In the genomic region with DNA sequence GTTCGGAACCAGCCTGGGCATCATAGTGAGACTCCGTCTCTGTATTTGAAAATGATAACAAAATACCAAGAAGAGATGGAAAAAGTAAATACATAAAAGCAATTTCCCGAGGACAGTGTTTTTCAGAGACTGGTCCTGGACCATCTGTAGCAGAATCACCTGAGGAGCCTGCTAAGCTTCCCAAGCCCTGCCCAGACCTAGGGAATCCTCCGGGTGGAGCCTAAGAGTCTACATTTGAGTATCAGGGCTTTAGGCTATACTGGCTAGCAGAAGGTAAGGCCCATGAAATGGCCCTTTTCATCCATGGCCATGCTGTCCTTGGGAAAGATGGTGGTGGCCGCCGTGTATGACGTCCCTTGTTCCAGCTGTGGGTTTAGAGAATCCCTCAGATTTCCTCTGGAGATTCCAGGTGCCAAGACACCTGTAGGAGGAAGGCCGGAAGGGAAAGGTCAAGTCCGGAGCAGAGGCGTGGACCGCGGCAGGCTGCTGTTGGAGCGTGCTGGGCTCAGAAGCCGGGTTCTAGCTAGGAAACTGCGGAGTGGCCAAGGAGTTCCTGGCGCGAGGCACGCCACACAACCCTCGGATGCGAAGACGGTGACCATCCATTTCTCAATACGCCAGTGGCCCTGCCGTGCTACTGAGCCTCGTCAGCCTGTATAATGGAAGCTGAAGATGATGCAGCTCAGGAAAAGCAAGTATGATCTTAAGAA, we compare ENCODE assay signal across 13 cellular contexts. TPM values are rescaled to one million over a fixed set of nuclear protein-coding genes. Genes with fewer than 3 reads are reported as not detected.
A peak's percentile ranks its signal among the peaks of the same experiment; 100 is the strongest.
DNase-seq lines count a peak whose midpoint lies in the region; ATAC-seq and TF ChIP-seq lines count a peak whose summit lies in the region.
"Had no signal": no experiment of that assay in that cellular context is flagged by ENCODE, and none has a peak within 500 bp of the region (broad histone marks: within the 10 kb centered on the region; RNA-seq: fewer than 3 reads in every experiment).

No MANE protein-coding gene starts in this region.

- CTCF ChIA-PET in WTC11 (lab: Charles Lee): interaction anchor here (0.6 to 2.7 kb wide), 6 partner anchors 9 to 182 kb away, joined by 3 to 14 read pairs (median 4); no protein-coding TSS in a partner anchor

- H3K4me1 Mint-ChIP-seq in WTC11 (peaks cover 9% of the 10 kb centered on the region), glutamatergic neuron (ENCODE audit: low read depth, unreplicated experiment) (peaks cover 3% of the 10 kb centered on the region), type B pancreatic cell (ENCODE audit: unreplicated experiment) (peaks cover 21% of the 10 kb centered on the region)

- TF ChIP-seq CTCF in WTC11 (IDR thresholded peaks at IDR 0.05) (no peak), glutamatergic neuron (IDR thresholded peaks at IDR 0.05; ENCODE audit: partially characterized antibody, unreplicated experiment) (no peak), type B pancreatic cell (conservative IDR thresholded peaks at IDR 0.05) (no peak)

- H3K4me3 Mint-ChIP-seq in WTC11: peak overlapping the region; percentile 56
- peak overlapping the region; percentile 20 for H3K4me3 Mint-ChIP-seq in glutamatergic neuron (ENCODE audit: unreplicated experiment)
- H3K4me3 Mint-ChIP-seq in type B pancreatic cell: peak overlapping the region; percentile 73

- intact Hi-C loops in Right ventricle myocardium superior (cut with DNase I) (loop anchor here (5.0 to 10.0 kb wide), 2 partner anchors 95 to 248 kb away; a partner anchor contains a TSS), left cardiac atrium (cut with DNase I) (no loop called here)

- no peak for ATAC-seq in Right ventricle myocardium superior (ENCODE audit: poor library complexity)
- ATAC-seq in left cardiac atrium: no peak
- ATAC-seq in WTC11: peak; percentile 64
- ATAC-seq in GM21447 (IDR thresholded peaks at IDR 0.05; ENCODE audit: unreplicated experiment): no peak
- ATAC-seq in GM18861 (IDR thresholded peaks at IDR 0.05; ENCODE audit: unreplicated experiment): no peak
- ATAC-seq: sciatic nerve had no signal

- H3K27ac Mint-ChIP-seq in WTC11 (peak overlapping the region; percentile 82), glutamatergic neuron (ENCODE audit: unreplicated experiment) (no peak overlapping the region), type B pancreatic cell (peak overlapping the region; percentile 74)

- peaks cover 2% of the 10 kb centered on the region; the same call in 1 of the 2 replicates for H3K36me3 Mint-ChIP-seq in WTC11
- H3K36me3 Mint-ChIP-seq in glutamatergic neuron (ENCODE audit: unreplicated experiment): no peaks in the 10 kb centered on the region
- H3K36me3 Mint-ChIP-seq in type B pancreatic cell: peaks cover 5% of the 10 kb centered on the region

- DNase-seq in Right ventricle myocardium superior (peak; percentile 41), left cardiac atrium (no peak), WTC11 (ENCODE audit: low spot score) (peak; percentile 24), glutamatergic neuron (no peak), type B pancreatic cell (ENCODE audit: extremely low spot score, unreplicated experiment) (no peak)
- DNase-seq: amniotic stem cell, islet precursor cell, NCI-H1417 treated with DMSO at 0.1 percent for 48 hours, NCI-H774, substantia nigra had no signal

- POLR2A ChIA-PET in WTC11 (lab: Charles Lee): no interaction called here

- peaks cover 4% of the 10 kb centered on the region; the same call in 1 of the 2 replicates for H3K27me3 Mint-ChIP-seq in WTC11 (ENCODE audit: low read depth)
- H3K27me3 Mint-ChIP-seq in glutamatergic neuron (ENCODE audit: unreplicated experiment): peaks cover 9% of the 10 kb centered on the region
- no peaks in the 10 kb centered on the region for H3K27me3 Mint-ChIP-seq in type B pancreatic cell

- H3K9me3 Mint-ChIP-seq in WTC11 (no peaks in the 10 kb centered on the region), glutamatergic neuron (ENCODE audit: unreplicated experiment) (peaks cover 4% of the 10 kb centered on the region), type B pancreatic cell (no peaks in the 10 kb centered on the region)

TF ChIP-seq in WTC11, 78 proteins besides CTCF, POLR2A, EP300 and RAD21:
- no peak for TF ChIP-seq HMGA2 (CRISPR knock-in tag; IDR thresholded peaks at IDR 0.05)
- no peak for TF ChIP-seq NFATC4 (CRISPR knock-in tag; IDR thresholded peaks at IDR 0.05)
- TF ChIP-seq, protein P1, sequence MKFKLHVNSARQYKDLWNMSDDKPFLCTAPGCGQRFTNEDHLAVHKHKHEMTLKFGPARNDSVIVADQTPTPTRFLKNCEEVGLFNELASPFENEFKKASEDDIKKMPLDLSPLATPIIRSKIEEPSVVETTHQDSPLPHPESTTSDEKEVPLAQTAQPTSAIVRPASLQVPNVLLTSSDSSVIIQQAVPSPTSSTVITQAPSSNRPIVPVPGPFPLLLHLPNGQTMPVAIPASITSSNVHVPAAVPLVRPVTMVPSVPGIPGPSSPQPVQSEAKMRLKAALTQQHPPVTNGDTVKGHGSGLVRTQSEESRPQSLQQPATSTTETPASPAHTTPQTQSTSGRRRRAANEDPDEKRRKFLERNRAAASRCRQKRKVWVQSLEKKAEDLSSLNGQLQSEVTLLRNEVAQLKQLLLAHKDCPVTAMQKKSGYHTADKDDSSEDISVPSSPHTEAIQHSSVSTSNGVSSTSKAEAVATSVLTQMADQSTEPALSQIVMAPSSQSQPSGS (CRISPR knock-in tag; IDR thresholded peaks at IDR 0.05; ENCODE audit: borderline replicate concordance, low read depth): no peak
- TF ChIP-seq, protein P2, sequence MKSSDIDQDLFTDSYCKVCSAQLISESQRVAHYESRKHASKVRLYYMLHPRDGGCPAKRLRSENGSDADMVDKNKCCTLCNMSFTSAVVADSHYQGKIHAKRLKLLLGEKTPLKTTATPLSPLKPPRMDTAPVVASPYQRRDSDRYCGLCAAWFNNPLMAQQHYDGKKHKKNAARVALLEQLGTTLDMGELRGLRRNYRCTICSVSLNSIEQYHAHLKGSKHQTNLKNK (CRISPR knock-in tag; IDR thresholded peaks at IDR 0.05): no peak
- TF ChIP-seq, protein P3, sequence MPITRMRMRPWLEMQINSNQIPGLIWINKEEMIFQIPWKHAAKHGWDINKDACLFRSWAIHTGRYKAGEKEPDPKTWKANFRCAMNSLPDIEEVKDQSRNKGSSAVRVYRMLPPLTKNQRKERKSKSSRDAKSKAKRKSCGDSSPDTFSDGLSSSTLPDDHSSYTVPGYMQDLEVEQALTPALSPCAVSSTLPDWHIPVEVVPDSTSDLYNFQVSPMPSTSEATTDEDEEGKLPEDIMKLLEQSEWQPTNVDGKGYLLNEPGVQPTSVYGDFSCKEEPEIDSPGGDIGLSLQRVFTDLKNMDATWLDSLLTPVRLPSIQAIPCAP (CRISPR knock-in tag; IDR thresholded peaks at IDR 0.05): no peak
- TF ChIP-seq, protein P4, sequence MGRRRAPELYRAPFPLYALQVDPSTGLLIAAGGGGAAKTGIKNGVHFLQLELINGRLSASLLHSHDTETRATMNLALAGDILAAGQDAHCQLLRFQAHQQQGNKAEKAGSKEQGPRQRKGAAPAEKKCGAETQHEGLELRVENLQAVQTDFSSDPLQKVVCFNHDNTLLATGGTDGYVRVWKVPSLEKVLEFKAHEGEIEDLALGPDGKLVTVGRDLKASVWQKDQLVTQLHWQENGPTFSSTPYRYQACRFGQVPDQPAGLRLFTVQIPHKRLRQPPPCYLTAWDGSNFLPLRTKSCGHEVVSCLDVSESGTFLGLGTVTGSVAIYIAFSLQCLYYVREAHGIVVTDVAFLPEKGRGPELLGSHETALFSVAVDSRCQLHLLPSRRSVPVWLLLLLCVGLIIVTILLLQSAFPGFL (CRISPR knock-in tag; IDR thresholded peaks at IDR 0.05; ENCODE audit: borderline replicate concordance): no peak
- no peak for TF ChIP-seq SMAD3 (CRISPR knock-in tag; IDR thresholded peaks at IDR 0.05; ENCODE audit: borderline replicate concordance)

RNA-seq across cellular contexts. Expression of a gene that starts 50.9 kb away (rescaled TPM):
- 3.6 TPM for total RNA-seq in Right ventricle myocardium superior
- 10 to 100 TPM in 1 of 2 donors, 1 to 10 TPM in 1; 5.6 to 12.1 TPM for total RNA-seq in left cardiac atrium
- 13.7 to 20.8 TPM (median 19.3 TPM) in 3 replicates for total RNA-seq in WTC11 (2021)
- total RNA-seq in glutamatergic neuron (ENCODE audit: unreplicated experiment): 35.3 TPM
- 7.9 and 22.8 TPM in 2 replicates for total RNA-seq in type B pancreatic cell (ENCODE audit: low replicate concordance)

Comparison
In these comparisons a context has a peak if more than half of its experiments do, and no peak if none do; other contexts are left out.
1. DNase-seq: peak in Right ventricle myocardium superior (single experiment) and WTC11 (single experiment); none in left cardiac atrium (single experiment), glutamatergic neuron (single experiment) and type B pancreatic cell (single experiment).
2. H3K4me3 Mint-ChIP-seq: peak in every context shown above with its lines; median percentile 73 in type B pancreatic cell; 56 in WTC11; 20 in glutamatergic neuron.